1 cellular context compared by ENCODE assay signal in genomic region chr7:100568176-100568935, GRCh38.
A peak's percentile ranks its signal among the peaks of the same experiment; 100 is the strongest.
TF ChIP-seq lines count a peak whose summit lies in the region.

No MANE protein-coding gene starts in this region.

TF ChIP-seq in HepG2, 621 proteins besides CTCF, POLR2A, EP300 and RAD21 (continued from another document and continues in another):
- TF ChIP-seq, protein P1, sequence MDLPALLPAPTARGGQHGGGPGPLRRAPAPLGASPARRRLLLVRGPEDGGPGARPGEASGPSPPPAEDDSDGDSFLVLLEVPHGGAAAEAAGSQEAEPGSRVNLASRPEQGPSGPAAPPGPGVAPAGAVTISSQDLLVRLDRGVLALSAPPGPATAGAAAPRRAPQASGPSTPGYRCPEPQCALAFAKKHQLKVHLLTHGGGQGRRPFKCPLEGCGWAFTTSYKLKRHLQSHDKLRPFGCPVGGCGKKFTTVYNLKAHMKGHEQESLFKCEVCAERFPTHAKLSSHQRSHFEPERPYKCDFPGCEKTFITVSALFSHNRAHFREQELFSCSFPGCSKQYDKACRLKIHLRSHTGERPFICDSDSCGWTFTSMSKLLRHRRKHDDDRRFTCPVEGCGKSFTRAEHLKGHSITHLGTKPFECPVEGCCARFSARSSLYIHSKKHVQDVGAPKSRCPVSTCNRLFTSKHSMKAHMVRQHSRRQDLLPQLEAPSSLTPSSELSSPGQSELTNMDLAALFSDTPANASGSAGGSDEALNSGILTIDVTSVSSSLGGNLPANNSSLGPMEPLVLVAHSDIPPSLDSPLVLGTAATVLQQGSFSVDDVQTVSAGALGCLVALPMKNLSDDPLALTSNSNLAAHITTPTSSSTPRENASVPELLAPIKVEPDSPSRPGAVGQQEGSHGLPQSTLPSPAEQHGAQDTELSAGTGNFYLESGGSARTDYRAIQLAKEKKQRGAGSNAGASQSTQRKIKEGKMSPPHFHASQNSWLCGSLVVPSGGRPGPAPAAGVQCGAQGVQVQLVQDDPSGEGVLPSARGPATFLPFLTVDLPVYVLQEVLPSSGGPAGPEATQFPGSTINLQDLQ (CRISPR knock-in tag; IDR thresholded peaks at IDR 0.05), result peak; percentile 96
- TF ChIP-seq, protein P2, sequence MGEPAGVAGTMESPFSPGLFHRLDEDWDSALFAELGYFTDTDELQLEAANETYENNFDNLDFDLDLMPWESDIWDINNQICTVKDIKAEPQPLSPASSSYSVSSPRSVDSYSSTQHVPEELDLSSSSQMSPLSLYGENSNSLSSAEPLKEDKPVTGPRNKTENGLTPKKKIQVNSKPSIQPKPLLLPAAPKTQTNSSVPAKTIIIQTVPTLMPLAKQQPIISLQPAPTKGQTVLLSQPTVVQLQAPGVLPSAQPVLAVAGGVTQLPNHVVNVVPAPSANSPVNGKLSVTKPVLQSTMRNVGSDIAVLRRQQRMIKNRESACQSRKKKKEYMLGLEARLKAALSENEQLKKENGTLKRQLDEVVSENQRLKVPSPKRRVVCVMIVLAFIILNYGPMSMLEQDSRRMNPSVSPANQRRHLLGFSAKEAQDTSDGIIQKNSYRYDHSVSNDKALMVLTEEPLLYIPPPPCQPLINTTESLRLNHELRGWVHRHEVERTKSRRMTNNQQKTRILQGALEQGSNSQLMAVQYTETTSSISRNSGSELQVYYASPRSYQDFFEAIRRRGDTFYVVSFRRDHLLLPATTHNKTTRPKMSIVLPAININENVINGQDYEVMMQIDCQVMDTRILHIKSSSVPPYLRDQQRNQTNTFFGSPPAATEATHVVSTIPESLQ (CRISPR knock-in tag; conservative IDR thresholded peaks at IDR 0.05), result no peak; the same call in 1 of the 2 replicates
- TF ChIP-seq ZNF446 (CRISPR knock-in tag; IDR thresholded peaks at IDR 0.05) (peak; percentile 93; the same call in 1 of the 2 replicates), ZNF563 (CRISPR knock-in tag; IDR thresholded peaks at IDR 0.05) (peak; percentile 91; the same call in 1 of the 2 replicates), ZBTB42 (CRISPR knock-in tag; IDR thresholded peaks at IDR 0.05) (0 out of 2 replicates have a peak, but pooled peaks have one; percentile 6), AGO2 (optimal IDR thresholded peaks at IDR 0.05; ENCODE audit: low read depth, low read length) (peak; percentile 99), FOXC1 (CRISPR knock-in tag; IDR thresholded peaks at IDR 0.05; ENCODE audit: borderline replicate concordance) (no peak; the same call in 1 of the 2 replicates), ZNF33A (CRISPR knock-in tag; IDR thresholded peaks at IDR 0.05; ENCODE audit: borderline replicate concordance) (no peak), GMEB2 (CRISPR knock-in tag; IDR thresholded peaks at IDR 0.05; ENCODE audit: low read depth) (no peak), ZSCAN31 (CRISPR knock-in tag; IDR thresholded peaks at IDR 0.05; ENCODE audit: low read depth) (no peak; the same call in 1 of the 2 replicates), ZFP36 (IDR thresholded peaks at IDR 0.05; ENCODE audit: borderline replicate concordance, low read depth, low read length, partially characterized antibody) (no peak), MTA1 (CRISPR knock-in tag; IDR thresholded peaks at IDR 0.05; ENCODE audit: borderline replicate concordance) (no peak; the same call in 1 of the 2 replicates), ZNF382 (CRISPR knock-in tag; IDR thresholded peaks at IDR 0.05; ENCODE audit: borderline replicate concordance) (no peak), ARNTL (CRISPR knock-in tag; IDR thresholded peaks at IDR 0.05) (peak; percentile 98), ZNF556 (CRISPR knock-in tag; IDR thresholded peaks at IDR 0.05; ENCODE audit: borderline replicate concordance) (peak; percentile 55; the same call in 1 of the 2 replicates), PRDM4 (CRISPR knock-in tag; IDR thresholded peaks at IDR 0.05; ENCODE audit: borderline replicate concordance) (no peak), RELA (CRISPR knock-in tag; IDR thresholded peaks at IDR 0.05) (no peak), MZF1 (CRISPR knock-in tag; IDR thresholded peaks at IDR 0.05; ENCODE audit: borderline replicate concordance) (0 out of 2 replicates have a peak, but pooled peaks have one; percentile 33), ZNF780A (CRISPR knock-in tag; IDR thresholded peaks at IDR 0.05) (no peak), YEATS4 (CRISPR knock-in tag; IDR thresholded peaks at IDR 0.05; ENCODE audit: borderline replicate concordance) (peak; percentile 84), GPN1 (CRISPR knock-in tag; IDR thresholded peaks at IDR 0.05; ENCODE audit: borderline replicate concordance) (no peak), MLLT10 (CRISPR knock-in tag; IDR thresholded peaks at IDR 0.05) (no peak; the same call in 1 of the 2 replicates), ZNF256 (CRISPR knock-in tag; conservative IDR thresholded peaks at IDR 0.05) (0 out of 2 replicates have a peak, but pooled peaks have one; percentile 57), CREBL2 (CRISPR knock-in tag; IDR thresholded peaks at IDR 0.05; ENCODE audit: borderline replicate concordance) (no peak), ZNF616 (CRISPR knock-in tag; IDR thresholded peaks at IDR 0.05; ENCODE audit: low read depth) (no peak), ZFYVE20 (CRISPR knock-in tag; IDR thresholded peaks at IDR 0.05; ENCODE audit: borderline replicate concordance, low read depth) (peak; percentile 55; the same call in 1 of the 2 replicates), ZNF562 (CRISPR knock-in tag; IDR thresholded peaks at IDR 0.05; ENCODE audit: borderline replicate concordance) (peak; percentile 56; the same call in 1 of the 2 replicates)
- TF ChIP-seq, protein P3, sequence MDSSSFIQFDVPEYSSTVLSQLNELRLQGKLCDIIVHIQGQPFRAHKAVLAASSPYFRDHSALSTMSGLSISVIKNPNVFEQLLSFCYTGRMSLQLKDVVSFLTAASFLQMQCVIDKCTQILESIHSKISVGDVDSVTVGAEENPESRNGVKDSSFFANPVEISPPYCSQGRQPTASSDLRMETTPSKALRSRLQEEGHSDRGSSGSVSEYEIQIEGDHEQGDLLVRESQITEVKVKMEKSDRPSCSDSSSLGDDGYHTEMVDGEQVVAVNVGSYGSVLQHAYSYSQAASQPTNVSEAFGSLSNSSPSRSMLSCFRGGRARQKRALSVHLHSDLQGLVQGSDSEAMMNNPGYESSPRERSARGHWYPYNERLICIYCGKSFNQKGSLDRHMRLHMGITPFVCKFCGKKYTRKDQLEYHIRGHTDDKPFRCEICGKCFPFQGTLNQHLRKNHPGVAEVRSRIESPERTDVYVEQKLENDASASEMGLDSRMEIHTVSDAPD (CRISPR knock-in tag; IDR thresholded peaks at IDR 0.05), result peak; percentile 75
- TF ChIP-seq, protein P4, sequence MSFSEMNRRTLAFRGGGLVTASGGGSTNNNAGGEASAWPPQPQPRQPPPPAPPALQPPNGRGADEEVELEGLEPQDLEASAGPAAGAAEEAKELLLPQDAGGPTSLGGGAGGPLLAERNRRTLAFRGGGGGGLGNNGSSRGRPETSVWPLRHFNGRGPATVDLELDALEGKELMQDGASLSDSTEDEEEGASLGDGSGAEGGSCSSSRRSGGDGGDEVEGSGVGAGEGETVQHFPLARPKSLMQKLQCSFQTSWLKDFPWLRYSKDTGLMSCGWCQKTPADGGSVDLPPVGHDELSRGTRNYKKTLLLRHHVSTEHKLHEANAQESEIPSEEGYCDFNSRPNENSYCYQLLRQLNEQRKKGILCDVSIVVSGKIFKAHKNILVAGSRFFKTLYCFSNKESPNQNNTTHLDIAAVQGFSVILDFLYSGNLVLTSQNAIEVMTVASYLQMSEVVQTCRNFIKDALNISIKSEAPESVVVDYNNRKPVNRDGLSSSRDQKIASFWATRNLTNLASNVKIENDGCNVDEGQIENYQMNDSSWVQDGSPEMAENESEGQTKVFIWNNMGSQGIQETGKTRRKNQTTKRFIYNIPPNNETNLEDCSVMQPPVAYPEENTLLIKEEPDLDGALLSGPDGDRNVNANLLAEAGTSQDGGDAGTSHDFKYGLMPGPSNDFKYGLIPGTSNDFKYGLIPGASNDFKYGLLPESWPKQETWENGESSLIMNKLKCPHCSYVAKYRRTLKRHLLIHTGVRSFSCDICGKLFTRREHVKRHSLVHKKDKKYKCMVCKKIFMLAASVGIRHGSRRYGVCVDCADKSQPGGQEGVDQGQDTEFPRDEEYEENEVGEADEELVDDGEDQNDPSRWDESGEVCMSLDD (CRISPR knock-in tag; IDR thresholded peaks at IDR 0.05; ENCODE audit: borderline replicate concordance), result peak; percentile 81
- TF ChIP-seq, protein P5, sequence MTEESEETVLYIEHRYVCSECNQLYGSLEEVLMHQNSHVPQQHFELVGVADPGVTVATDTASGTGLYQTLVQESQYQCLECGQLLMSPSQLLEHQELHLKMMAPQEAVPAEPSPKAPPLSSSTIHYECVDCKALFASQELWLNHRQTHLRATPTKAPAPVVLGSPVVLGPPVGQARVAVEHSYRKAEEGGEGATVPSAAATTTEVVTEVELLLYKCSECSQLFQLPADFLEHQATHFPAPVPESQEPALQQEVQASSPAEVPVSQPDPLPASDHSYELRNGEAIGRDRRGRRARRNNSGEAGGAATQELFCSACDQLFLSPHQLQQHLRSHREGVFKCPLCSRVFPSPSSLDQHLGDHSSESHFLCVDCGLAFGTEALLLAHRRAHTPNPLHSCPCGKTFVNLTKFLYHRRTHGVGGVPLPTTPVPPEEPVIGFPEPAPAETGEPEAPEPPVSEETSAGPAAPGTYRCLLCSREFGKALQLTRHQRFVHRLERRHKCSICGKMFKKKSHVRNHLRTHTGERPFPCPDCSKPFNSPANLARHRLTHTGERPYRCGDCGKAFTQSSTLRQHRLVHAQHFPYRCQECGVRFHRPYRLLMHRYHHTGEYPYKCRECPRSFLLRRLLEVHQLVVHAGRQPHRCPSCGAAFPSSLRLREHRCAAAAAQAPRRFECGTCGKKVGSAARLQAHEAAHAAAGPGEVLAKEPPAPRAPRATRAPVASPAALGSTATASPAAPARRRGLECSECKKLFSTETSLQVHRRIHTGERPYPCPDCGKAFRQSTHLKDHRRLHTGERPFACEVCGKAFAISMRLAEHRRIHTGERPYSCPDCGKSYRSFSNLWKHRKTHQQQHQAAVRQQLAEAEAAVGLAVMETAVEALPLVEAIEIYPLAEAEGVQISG (CRISPR knock-in tag; IDR thresholded peaks at IDR 0.05), result peak; percentile 57; the same call in 1 of the 2 replicates
- TF ChIP-seq, protein P6, sequence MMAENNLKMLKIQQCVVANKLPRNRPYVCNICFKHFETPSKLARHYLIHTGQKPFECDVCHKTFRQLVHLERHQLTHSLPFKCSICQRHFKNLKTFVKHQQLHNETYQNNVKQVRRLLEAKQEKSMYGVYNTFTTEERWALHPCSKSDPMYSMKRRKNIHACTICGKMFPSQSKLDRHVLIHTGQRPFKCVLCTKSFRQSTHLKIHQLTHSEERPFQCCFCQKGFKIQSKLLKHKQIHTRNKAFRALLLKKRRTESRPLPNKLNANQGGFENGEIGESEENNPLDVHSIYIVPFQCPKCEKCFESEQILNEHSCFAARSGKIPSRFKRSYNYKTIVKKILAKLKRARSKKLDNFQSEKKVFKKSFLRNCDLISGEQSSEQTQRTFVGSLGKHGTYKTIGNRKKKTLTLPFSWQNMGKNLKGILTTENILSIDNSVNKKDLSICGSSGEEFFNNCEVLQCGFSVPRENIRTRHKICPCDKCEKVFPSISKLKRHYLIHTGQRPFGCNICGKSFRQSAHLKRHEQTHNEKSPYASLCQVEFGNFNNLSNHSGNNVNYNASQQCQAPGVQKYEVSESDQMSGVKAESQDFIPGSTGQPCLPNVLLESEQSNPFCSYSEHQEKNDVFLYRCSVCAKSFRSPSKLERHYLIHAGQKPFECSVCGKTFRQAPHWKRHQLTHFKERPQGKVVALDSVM (CRISPR knock-in tag; IDR thresholded peaks at IDR 0.05), result peak; percentile 56; the same call in 1 of the 2 replicates
- TF ChIP-seq, protein P7, sequence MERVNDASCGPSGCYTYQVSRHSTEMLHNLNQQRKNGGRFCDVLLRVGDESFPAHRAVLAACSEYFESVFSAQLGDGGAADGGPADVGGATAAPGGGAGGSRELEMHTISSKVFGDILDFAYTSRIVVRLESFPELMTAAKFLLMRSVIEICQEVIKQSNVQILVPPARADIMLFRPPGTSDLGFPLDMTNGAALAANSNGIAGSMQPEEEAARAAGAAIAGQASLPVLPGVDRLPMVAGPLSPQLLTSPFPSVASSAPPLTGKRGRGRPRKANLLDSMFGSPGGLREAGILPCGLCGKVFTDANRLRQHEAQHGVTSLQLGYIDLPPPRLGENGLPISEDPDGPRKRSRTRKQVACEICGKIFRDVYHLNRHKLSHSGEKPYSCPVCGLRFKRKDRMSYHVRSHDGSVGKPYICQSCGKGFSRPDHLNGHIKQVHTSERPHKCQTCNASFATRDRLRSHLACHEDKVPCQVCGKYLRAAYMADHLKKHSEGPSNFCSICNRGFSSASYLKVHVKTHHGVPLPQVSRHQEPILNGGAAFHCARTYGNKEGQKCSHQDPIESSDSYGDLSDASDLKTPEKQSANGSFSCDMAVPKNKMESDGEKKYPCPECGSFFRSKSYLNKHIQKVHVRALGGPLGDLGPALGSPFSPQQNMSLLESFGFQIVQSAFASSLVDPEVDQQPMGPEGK (CRISPR knock-in tag; IDR thresholded peaks at IDR 0.05), result peak; percentile 96
